Comparison of ENCODE assay signal across 8 cellular contexts in genomic region chr14:73026845-73027542, GRCh38. TPM values are rescaled to one million over a fixed set of nuclear protein-coding genes. Genes with fewer than 3 reads are reported as not detected.
DNase-seq lines count a peak whose midpoint lies in the region; ATAC-seq, FAIRE-seq and TF ChIP-seq lines count a peak whose summit lies in the region.

TSS of gene ZFYVE1 (minus strand) at chr14:73027106. CDS start at chr14:73024508, 2,598 bp downstream.

- intact Hi-C loops in colonic mucosa (cut with DNase I) = no loop called here

- peaks cover 5% of the 10 kb centered on the region for H3K4me1 ChIP-seq in colonic mucosa

- H3K9ac ChIP-seq in colonic mucosa (ENCODE audit: low read depth in 2 of 2, low read length in 2 of 2) = peak within 1 kb of the TSS; percentile 68 to 81

- DNase-seq in Ammon's horn (ENCODE audit: low spot score) (peak; percentile 100), GM19239 (ENCODE audit: insufficient read length, low spot score) (peak; percentile 93), NCI-H524 treated with DMSO at 0.1 percent for 48 hours (lab: John Stamatoyannopoulos, UW) (peak; percentile 98), colonic mucosa (peak; percentile 98), kidney tubule cell (ENCODE audit: low spot score) (peak; percentile 99)
- peak; percentile 87 to 89 for DNase-seq in activated CD4-positive, alpha-beta T cell treated with anti-CD3 and anti-CD28 coated beads for 4 hours
- DNase-seq in stimulated activated CD4-positive, alpha-beta T cell treated with anti-CD3 and anti-CD28 coated beads, Interleukin-1b, Interleukin-23, amount 100 ng/mL, for 24 hours (ENCODE audit: low read depth in 4 of 4, low spot score in 1 of 4) = peak; percentile 65 to 88 (median 78)

- H3K27ac ChIP-seq in colonic mucosa = peak within 1 kb of the TSS; percentile 88

- H3K4me3 ChIP-seq in colonic mucosa = peak within 1 kb of the TSS; percentile 66

- H3K27me3 ChIP-seq in colonic mucosa = no peaks in the 10 kb centered on the region

- H3K9me3 ChIP-seq in colonic mucosa = no peaks in the 10 kb centered on the region

- peak; percentile 99 for FAIRE-seq in GM19239 (lab: Jason Lieb, UNC)

- H3K36me3 ChIP-seq in colonic mucosa = no peaks in the 10 kb centered on the region

- TF ChIP-seq CTCF in colonic mucosa (IDR thresholded peaks at IDR 0.05) = no peak

- peak; percentile 93 for ATAC-seq in HG03457 (IDR thresholded peaks at IDR 0.05; ENCODE audit: unreplicated experiment)

RNA-seq across cellular contexts. Expression of gene ZFYVE1, which starts in this region (rescaled TPM):
- 10 to 100 TPM; 11.7 to 17.5 TPM for total RNA-seq in colonic mucosa

Comparison
In these comparisons a context has a peak if more than half of its experiments do, and no peak if none do; other contexts are left out.
1. Peak in every context shown above with its lines: DNase-seq, ATAC-seq, H3K4me3 ChIP-seq and H3K27ac ChIP-seq.